In the genomic region with DNA sequence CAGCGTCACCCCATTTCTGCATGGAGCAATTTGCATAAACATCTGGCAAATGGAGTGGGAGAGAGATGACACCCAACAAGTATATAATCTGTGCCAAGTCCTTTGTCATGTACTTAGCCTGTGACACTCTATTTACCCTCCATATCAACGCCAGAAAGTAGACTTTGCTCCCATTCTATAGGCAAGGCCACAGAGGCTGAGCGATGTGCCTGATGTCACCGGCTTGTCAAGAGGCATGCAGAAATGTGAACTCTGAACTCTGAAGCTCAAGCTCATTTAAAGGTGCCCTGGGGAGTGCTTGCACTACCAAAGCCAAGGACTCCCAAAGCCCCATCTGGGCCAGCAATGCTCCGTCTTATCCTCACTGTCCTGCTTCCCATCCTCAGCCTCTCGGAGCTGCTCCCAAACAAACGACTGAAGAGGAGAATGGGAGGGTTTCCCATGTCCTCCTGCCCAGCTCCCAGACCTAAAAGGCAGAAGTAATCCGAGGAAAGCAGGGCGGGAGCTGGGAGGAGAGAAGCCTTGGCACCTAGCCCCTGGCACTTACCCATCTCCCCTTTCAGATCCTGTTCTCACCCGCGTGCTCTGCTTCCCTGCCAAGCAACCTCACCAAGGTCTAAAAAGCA, we compare ENCODE assay signal across 11 cellular contexts. TPM values are rescaled to one million over a fixed set of nuclear protein-coding genes. Genes with fewer than 3 reads are reported as not detected.
DNase-seq lines count a peak whose midpoint lies in the region; ATAC-seq and TF ChIP-seq lines count a peak whose summit lies in the region.
"Had no signal": no experiment of that assay in that cellular context is flagged by ENCODE, and none has a peak within 500 bp of the region (broad histone marks: within the 10 kb centered on the region; RNA-seq: fewer than 3 reads in every experiment).

No MANE protein-coding gene starts in this region.

- TF ChIP-seq CTCF in lower leg skin (IDR thresholded peaks at IDR 0.05) = no peak
- TF ChIP-seq CTCF in tibial nerve (IDR thresholded peaks at IDR 0.05) = no peak

- no peak overlapping the region for H3K27ac Mint-ChIP-seq in T-helper 2 cell treated with Interferon-gamma antibody and Interleukin-4, amounts not matched to agents 5 μg/mL and 100 μg/mL, for 36 hours

- H3K36me3 Mint-ChIP-seq in T-helper 2 cell treated with Interferon-gamma antibody and Interleukin-4, amounts not matched to agents 5 μg/mL and 100 μg/mL, for 36 hours (ENCODE audit: low read depth) = no peaks in the 10 kb centered on the region

- intact Hi-C loops in lower leg skin (cut with DNase I; ENCODE audit: low total_unique reads) = no loop called here

- 14 to 23% methylated on average over 11 of the region's 11 CpGs for WGBS in lower leg skin, 2 donors
- 38 to 43% methylated on average over 11 of the region's 11 CpGs for WGBS in tibial nerve, 2 donors

- peaks cover under 1% of the 10 kb centered on the region for H3K27me3 Mint-ChIP-seq in T-helper 2 cell treated with Interferon-gamma antibody and Interleukin-4, amounts not matched to agents 5 μg/mL and 100 μg/mL, for 36 hours (ENCODE audit: low read depth)

- no peaks in the 10 kb centered on the region for H3K36me3 ChIP-seq in tibial nerve
- H3K36me3 ChIP-seq: brain microvascular endothelial cell, upper lobe of left lung had no signal

- no peak overlapping the region for H3K4me3 Mint-ChIP-seq in T-helper 2 cell treated with Interferon-gamma antibody and Interleukin-4, amounts not matched to agents 5 μg/mL and 100 μg/mL, for 36 hours

- DNase-seq in NCI-H1105 treated with DMSO at 0.1 percent for 48 hours (lab: John Stamatoyannopoulos, UW) (peak; percentile 88), cerebellar cortex (ENCODE audit: low spot score) (peak; percentile 93), lower leg skin (ENCODE audit: low spot score in 2 of 2) (peak; percentile 66 to 95), tibial nerve (ENCODE audit: low spot score in 2 of 2) (peak; percentile 43 to 65), KG1 (lab: John Stamatoyannopoulos, UW) (no peak)
- no peak for DNase-seq in T-helper 2 cell treated with Interferon-gamma antibody and Interleukin-4, amounts not matched to agents 5 μg/mL and 100 μg/mL, for 36 hours (ENCODE audit: low spot score)
- DNase-seq: activated CD4-positive, alpha-beta T cell treated with anti-CD3 and anti-CD28 coated beads for 48 hours; brain microvascular endothelial cell had no signal

- H3K4me1 ChIP-seq in tibial nerve = peaks cover 0 to 35% (median 10%) of the 10 kb centered on the region in 4 donors

- H3K4me1 Mint-ChIP-seq in T-helper 2 cell treated with Interferon-gamma antibody and Interleukin-4, amounts not matched to agents 5 μg/mL and 100 μg/mL, for 36 hours (ENCODE audit: low read depth) = peaks cover 7% of the 10 kb centered on the region

- TF ChIP-seq EP300 in tibial nerve (IDR thresholded peaks at IDR 0.05) = peak in 1 of 2 donors; percentile 17

- H3K4me3 ChIP-seq in lower leg skin (ENCODE audit: low read depth, poor library complexity, severe bottlenecking) (no peak overlapping the region), tibial nerve (no peak overlapping the region)
- H3K4me3 ChIP-seq: upper lobe of left lung had no signal

- H3K27ac ChIP-seq in tibial nerve = peak overlapping the region in 1 of 4 donors; percentile 57
- H3K27ac ChIP-seq: brain microvascular endothelial cell, upper lobe of left lung had no signal

- no peaks in the 10 kb centered on the region for H3K9me3 Mint-ChIP-seq in T-helper 2 cell treated with Interferon-gamma antibody and Interleukin-4, amounts not matched to agents 5 μg/mL and 100 μg/mL, for 36 hours

- TF ChIP-seq POLR2A in lower leg skin (IDR thresholded peaks at IDR 0.05) (no peak), tibial nerve (IDR thresholded peaks at IDR 0.05) (no peak)

- no peaks in the 10 kb centered on the region for H3K27me3 ChIP-seq in tibial nerve
- H3K27me3 ChIP-seq: brain microvascular endothelial cell, upper lobe of left lung had no signal

- no peaks in the 10 kb centered on the region for H3K9me3 ChIP-seq in tibial nerve
- H3K9me3 ChIP-seq: upper lobe of left lung had no signal

- no peak for ATAC-seq in GM18502 (IDR thresholded peaks at IDR 0.05; ENCODE audit: poor library complexity, unreplicated experiment)
- no peak for ATAC-seq in GM21381 (IDR thresholded peaks at IDR 0.05; ENCODE audit: unreplicated experiment)

RNA-seq across cellular contexts. Expression of gene CPNE5, which starts 9.2 kb away (rescaled TPM):
- total RNA-seq in lower leg skin = 1 to 10 TPM in 1 of 4 donors, under 1 TPM in 2, not detected in 1; 0.23 to 1.1 (median 0.81) TPM
- total RNA-seq in tibial nerve = 1 to 10 TPM in 2 of 4 donors, under 1 TPM in 2; 0.39 to 3.0 (median 1.4) TPM

RNA-seq across cellular contexts. Expression of gene PPIL1, which starts 44.6 kb away (rescaled TPM):
- 1 to 10 TPM; 2.2 to 9.3 (median 7.3) TPM for total RNA-seq in lower leg skin
- 10 to 100 TPM in 2 of 4 donors, 1 to 10 TPM in 2; 9.2 to 19.8 (median 13.0) TPM for total RNA-seq in tibial nerve

RNA-seq across cellular contexts. Expression of gene C6orf89, which starts 55.7 kb away (rescaled TPM):
- 10 to 100 TPM; 27.5 to 47.4 (median 30.5) TPM for total RNA-seq in lower leg skin
- 10 to 100 TPM; 41.1 to 57.9 (median 52.3) TPM for total RNA-seq in tibial nerve

Comparison
In these comparisons a context has a peak if more than half of its experiments do, and no peak if none do; other contexts are left out.
1. DNase-seq: peak in NCI-H1105 treated with DMSO at 0.1 percent for 48 hours (single experiment), cerebellar cortex (single experiment), lower leg skin (2 of 2) and tibial nerve (2 of 2); none in T-helper 2 cell treated with Interferon-gamma antibody and Interleukin-4, amounts not matched to agents 5 μg/mL and 100 μg/mL, for 36 hours (single experiment) and KG1 (single experiment).